1 cellular context compared by ENCODE assay signal in genomic region chr11:64268687-64269379, GRCh38.
A peak's percentile ranks its signal among the peaks of the same experiment; 100 is the strongest.
TF ChIP-seq lines count a peak whose summit lies in the region.

No MANE protein-coding gene starts in this region.

TF ChIP-seq in K562, 482 proteins besides CTCF, POLR2A, EP300 and RAD21 (continued from another document and continues in another):
- TF ChIP-seq E2F8 (IDR thresholded peaks at IDR 0.05; ENCODE audit: low read depth, partially characterized antibody), result peak; percentile 62
- TF ChIP-seq BRCA1 (IDR thresholded peaks at IDR 0.05), result no peak
- 0 out of 2 replicates have a peak, but pooled peaks have one; percentile 37 for TF ChIP-seq BRCA1 (CRISPR knock-in tag; IDR thresholded peaks at IDR 0.05)
- peak; percentile 26; the same call in 1 of the 2 replicates for TF ChIP-seq ELF1 (tag; IDR thresholded peaks at IDR 0.05)
- 0 out of 2 replicates have a peak, but pooled peaks have one; percentile 18 for TF ChIP-seq ZNF830 (CRISPR knock-in tag; IDR thresholded peaks at IDR 0.05)
- peak; percentile 97 for TF ChIP-seq ETV1 (tag; conservative IDR thresholded peaks at IDR 0.05; ENCODE audit: low read depth)
- 0 out of 2 replicates have a peak, but pooled peaks have one; percentile 27 for TF ChIP-seq NFRKB (IDR thresholded peaks at IDR 0.05; ENCODE audit: low read depth)
- TF ChIP-seq ESRRA (IDR thresholded peaks at IDR 0.05; ENCODE audit: borderline replicate concordance, low read depth), result peak; percentile 83
- 0 out of 2 replicates have a peak, but pooled peaks have one; percentile 6 for TF ChIP-seq FOXP4 (CRISPR knock-in tag; IDR thresholded peaks at IDR 0.05; ENCODE audit: borderline replicate concordance)
- TF ChIP-seq ZKSCAN3 (CRISPR knock-in tag; IDR thresholded peaks at IDR 0.05), result no peak
- no peak for TF ChIP-seq RBM17 (IDR thresholded peaks at IDR 0.05; ENCODE audit: borderline replicate concordance, low read depth, low read length)
- TF ChIP-seq NKRF (IDR thresholded peaks at IDR 0.05; ENCODE audit: borderline replicate concordance), result peak; percentile 44; the same call in 1 of the 2 replicates
- 0 out of 2 replicates have a peak, but pooled peaks have one; percentile 1 for TF ChIP-seq SMC3 (conservative IDR thresholded peaks at IDR 0.05; ENCODE audit: insufficient read depth, low read depth, low read length)
- TF ChIP-seq PHB (CRISPR knock-in tag; IDR thresholded peaks at IDR 0.05), result no peak
- peak; percentile 51 for TF ChIP-seq POLR2B (IDR thresholded peaks at IDR 0.05; ENCODE audit: low read depth, partially characterized antibody)
- TF ChIP-seq HEY1 (CRISPR knock-in tag; IDR thresholded peaks at IDR 0.05; ENCODE audit: borderline replicate concordance), result peak; percentile 75; the same call in 1 of the 2 replicates
- peak; percentile 38; the same call in 1 of the 2 replicates for TF ChIP-seq HCFC1 (IDR thresholded peaks at IDR 0.05; ENCODE audit: low read depth, low read length)
- peak; percentile 21 to 60; a peak in 2 of 4 replicates for TF ChIP-seq RCOR1 (IDR thresholded peaks at IDR 0.05; ENCODE audit: borderline replicate concordance in 1 of 2, low read depth in 2 of 2, low read length in 2 of 2)
- TF ChIP-seq TRIM25 (IDR thresholded peaks at IDR 0.05; ENCODE audit: borderline replicate concordance), result no peak
- TF ChIP-seq RFX5 (IDR thresholded peaks at IDR 0.05; ENCODE audit: low read depth, low read length), result no peak
- 0 out of 4 replicates have a peak, but pooled peaks of 1 of the 2 experiments have one; percentile 14 for TF ChIP-seq FOXK2 (conservative IDR thresholded peaks at IDR 0.05 in 1 of 2, IDR thresholded peaks at IDR 0.05 in 1 of 2; ENCODE audit: low read depth in 2 of 2)
- no peak for TF ChIP-seq TGIF2 (CRISPR knock-in tag; IDR thresholded peaks at IDR 0.05)
- peak; percentile 33; the same call in 1 of the 2 replicates for TF ChIP-seq ZC3H4 (CRISPR knock-in tag; IDR thresholded peaks at IDR 0.05; ENCODE audit: borderline replicate concordance)
- TF ChIP-seq CREM (IDR thresholded peaks at IDR 0.05; ENCODE audit: low read depth), result peak; percentile 71
- peak; percentile 89 for TF ChIP-seq PTBP1 (IDR thresholded peaks at IDR 0.05; ENCODE audit: low read depth, low read length)
- TF ChIP-seq ARNT (IDR thresholded peaks at IDR 0.05), result peak in 1 of 2 experiments; percentile 72; a peak in 1 of 4 replicates
- TF ChIP-seq PATZ1 (CRISPR knock-in tag; IDR thresholded peaks at IDR 0.05; ENCODE audit: borderline replicate concordance), result peak; percentile 57; the same call in 1 of the 2 replicates
- TF ChIP-seq DPF2 (IDR thresholded peaks at IDR 0.05), result peak; percentile 50; the same call in 1 of the 2 replicates
- TF ChIP-seq POLR2H (tag; IDR thresholded peaks at IDR 0.05; ENCODE audit: low read depth), result peak; percentile 8; the same call in 1 of the 2 replicates
- peak; percentile 65 for TF ChIP-seq HDAC2 (IDR thresholded peaks at IDR 0.05)
- peak in 1 of 2 experiments; percentile 17; a peak in 1 of 4 replicates for TF ChIP-seq HDAC1 (IDR thresholded peaks at IDR 0.05)
- 0 out of 2 replicates have a peak, but pooled peaks have one; percentile 14 for TF ChIP-seq ZFPM2 (CRISPR knock-in tag; IDR thresholded peaks at IDR 0.05)
- 0 out of 4 replicates have a peak, but pooled peaks of 1 of the 2 experiments have one; percentile 8 for TF ChIP-seq TRIM24 (IDR thresholded peaks at IDR 0.05)
- TF ChIP-seq ZFP36 (IDR thresholded peaks at IDR 0.05; ENCODE audit: low read depth, low read length, partially characterized antibody), result peak; percentile 100
- TF ChIP-seq HNRNPLL (IDR thresholded peaks at IDR 0.05; ENCODE audit: low read depth, low read length, poor library complexity, severe bottlenecking), result no peak
- TF ChIP-seq CREB5 (CRISPR knock-in tag; IDR thresholded peaks at IDR 0.05), result 0 out of 2 replicates have a peak, but pooled peaks have one; percentile 15
- TF ChIP-seq ZNF3 (CRISPR knock-in tag; IDR thresholded peaks at IDR 0.05), result 0 out of 2 replicates have a peak, but pooled peaks have one; percentile 16
- no peak for TF ChIP-seq MIER1 (IDR thresholded peaks at IDR 0.05; ENCODE audit: low read depth)
- TF ChIP-seq ZNF655 (CRISPR knock-in tag; IDR thresholded peaks at IDR 0.05), result 0 out of 2 replicates have a peak, but pooled peaks have one; percentile 31
- peak; percentile 29 to 57; a peak in 1 of 4 replicates for TF ChIP-seq KDM1A (IDR thresholded peaks at IDR 0.05)
- 0 out of 2 replicates have a peak, but pooled peaks have one; percentile 24 for TF ChIP-seq ZBTB2 (IDR thresholded peaks at IDR 0.05)
- peak; percentile 48; the same call in 1 of the 2 replicates for TF ChIP-seq ZBTB7A (IDR thresholded peaks at IDR 0.05; ENCODE audit: borderline replicate concordance, control insufficient read depth, low read depth, low read length)
